8 cellular contexts compared by ENCODE assay signal in genomic region chr19:1171755-1172352, GRCh38. TPM values are rescaled to one million over a fixed set of nuclear protein-coding genes. Genes with fewer than 3 reads are reported as not detected.
DNase-seq lines count a peak whose midpoint lies in the region; ATAC-seq and TF ChIP-seq lines count a peak whose summit lies in the region.

No MANE protein-coding gene starts in this region.

- H3K4me3 Mint-ChIP-seq in CD4-positive, CD25-positive, alpha-beta regulatory T cell = peak overlapping the region; percentile 74 to 93 (median 90)
- peak overlapping the region; percentile 91 for H3K4me3 Mint-ChIP-seq in neural progenitor cell

- H3K4me2 ChIP-seq in neural progenitor cell = peak overlapping the region; percentile 97

- H3K4me1 Mint-ChIP-seq in CD4-positive, CD25-positive, alpha-beta regulatory T cell = peaks cover 0 to 41% (median 17%) of the 10 kb centered on the region in 4 donors
- peaks cover 28% of the 10 kb centered on the region for H3K4me1 Mint-ChIP-seq in neural progenitor cell

- no peaks in the 10 kb centered on the region for H3K9me3 ChIP-seq in CD4-positive, CD25-positive, alpha-beta regulatory T cell (ENCODE audit: control insufficient read depth in 2 of 2, low read length in 2 of 2)
- no peaks in the 10 kb centered on the region for H3K9me3 ChIP-seq in colonic mucosa
- no peaks in the 10 kb centered on the region for H3K9me3 ChIP-seq in neural progenitor cell (ENCODE audit: low read depth)

- peaks cover 4% of the 10 kb centered on the region for H3K36me3 ChIP-seq in CD4-positive, CD25-positive, alpha-beta regulatory T cell (ENCODE audit: control insufficient read depth, insufficient read depth, low read length)
- H3K36me3 ChIP-seq in colonic mucosa = no peaks in the 10 kb centered on the region
- no peaks in the 10 kb centered on the region for H3K36me3 ChIP-seq in neural progenitor cell

- no peak overlapping the region for H3K4me3 ChIP-seq in CD4-positive, CD25-positive, alpha-beta regulatory T cell (ENCODE audit: low read depth, low read length)
- peak overlapping the region; percentile 90 for H3K4me3 ChIP-seq in colonic mucosa
- H3K4me3 ChIP-seq in neural progenitor cell = peak overlapping the region; percentile 79

- no peak overlapping the region for H2AFZ ChIP-seq in neural progenitor cell (replicated peaks)

- DNase-seq in CD4-positive, CD25-positive, alpha-beta regulatory T cell = no peak
- peak; percentile 52 for DNase-seq in NCI-H345 (lab: John Stamatoyannopoulos, UW)
- no peak for DNase-seq in colonic mucosa
- peak; percentile 57 for DNase-seq in neural progenitor cell (ENCODE audit: low spot score)
- no peak for DNase-seq in hippocampal formation (lab: John Stamatoyannopoulos, UW)
- DNase-seq in effector CD4-positive, alpha-beta T cell = no peak
- no peak for DNase-seq in amniotic stem cell (lab: John Stamatoyannopoulos, UW)

- peaks cover 31% of the 10 kb centered on the region for H3K4me1 ChIP-seq in CD4-positive, CD25-positive, alpha-beta regulatory T cell (ENCODE audit: control insufficient read depth, insufficient read depth, low read length, poor library complexity, severe bottlenecking)
- H3K4me1 ChIP-seq in colonic mucosa (peaks cover 13% of the 10 kb centered on the region), neural progenitor cell (peaks cover 17% of the 10 kb centered on the region)

- H3K9ac ChIP-seq in colonic mucosa (ENCODE audit: low read depth in 2 of 2, low read length in 2 of 2) (peak overlapping the region; percentile 38 to 80), neural progenitor cell (no peak overlapping the region)

- no peak overlapping the region for H3K27ac ChIP-seq in CD4-positive, CD25-positive, alpha-beta regulatory T cell (ENCODE audit: insufficient read depth, low read length, poor library complexity, severe bottlenecking)
- H3K27ac ChIP-seq in colonic mucosa = peak overlapping the region; percentile 94
- H3K27ac ChIP-seq in neural progenitor cell = peak overlapping the region; percentile 17

- H3K79me2 ChIP-seq in neural progenitor cell (ENCODE audit: low read depth) = peaks cover 62% of the 10 kb centered on the region

- peaks cover 56% of the 10 kb centered on the region for H4K20me1 ChIP-seq in neural progenitor cell (ENCODE audit: low read depth)

- peaks cover 0 to 4% (median 0%) of the 10 kb centered on the region in 7 donors for H3K9me3 Mint-ChIP-seq in CD4-positive, CD25-positive, alpha-beta regulatory T cell
- H3K9me3 Mint-ChIP-seq in neural progenitor cell = no peaks in the 10 kb centered on the region

- ATAC-seq in CD4-positive, CD25-positive, alpha-beta regulatory T cell (ENCODE audit: low read depth in 2 of 2) = no peak
- ATAC-seq in GM21723 (IDR thresholded peaks at IDR 0.05; ENCODE audit: unreplicated experiment) = no peak

- peaks cover 26% of the 10 kb centered on the region for H3F3A ChIP-seq in neural progenitor cell (ENCODE audit: low read depth)

- TF ChIP-seq CTCF in colonic mucosa (IDR thresholded peaks at IDR 0.05) (no peak), neural progenitor cell (IDR thresholded peaks at IDR 0.05) (no peak)

- no peaks in the 10 kb centered on the region for H3K27me3 ChIP-seq in CD4-positive, CD25-positive, alpha-beta regulatory T cell (ENCODE audit: control insufficient read depth, insufficient read depth, low read length)
- H3K27me3 ChIP-seq in colonic mucosa (no peaks in the 10 kb centered on the region), neural progenitor cell (no peaks in the 10 kb centered on the region)

- no peaks in the 10 kb centered on the region for H3K27me3 Mint-ChIP-seq in CD4-positive, CD25-positive, alpha-beta regulatory T cell
- peaks cover 8% of the 10 kb centered on the region for H3K27me3 Mint-ChIP-seq in neural progenitor cell (ENCODE audit: insufficient read depth, low read depth)

- intact Hi-C loops in colonic mucosa (cut with DNase I) = no loop called here

- peak overlapping the region; percentile 75 to 95 (median 79) for H3K27ac Mint-ChIP-seq in CD4-positive, CD25-positive, alpha-beta regulatory T cell
- H3K27ac Mint-ChIP-seq in neural progenitor cell = no peak overlapping the region

- peaks cover 12% of the 10 kb centered on the region for H3K36me3 Mint-ChIP-seq in CD4-positive, CD25-positive, alpha-beta regulatory T cell
- H3K36me3 Mint-ChIP-seq in neural progenitor cell = peaks cover 13% of the 10 kb centered on the region

RNA-seq across cellular contexts. Expression of gene SBNO2, which starts 2.2 kb away (rescaled TPM):
- total RNA-seq in CD4-positive, CD25-positive, alpha-beta regulatory T cell = 139 TPM
- 1 to 10 TPM; 2.0 to 5.1 (median 2.7) TPM for polyA plus RNA-seq in CD4-positive, CD25-positive, alpha-beta regulatory T cell
- total RNA-seq in colonic mucosa (10 to 100 TPM; 65.5 to 77.1 TPM), neural progenitor cell (ENCODE audit: low replicate concordance) (3.3 and 16.2 TPM in 2 replicates)

RNA-seq across cellular contexts. Expression of gene STK11, which starts 33.7 kb away (rescaled TPM):
- total RNA-seq in CD4-positive, CD25-positive, alpha-beta regulatory T cell = 71.4 TPM
- polyA plus RNA-seq in CD4-positive, CD25-positive, alpha-beta regulatory T cell = 10 to 100 TPM; 11.9 to 23.0 (median 17.4) TPM
- total RNA-seq in colonic mucosa (100 to 1,000 TPM in 1 of 2 donors, 10 to 100 TPM in 1; 76.3 to 103 TPM), neural progenitor cell (ENCODE audit: low replicate concordance) (27.4 and 67.3 TPM in 2 replicates)

Comparison
In these comparisons a context has a peak if more than half of its experiments do, and no peak if none do; other contexts are left out.
1. DNase-seq: peak in NCI-H345 (single experiment) and neural progenitor cell (single experiment); none in CD4-positive, CD25-positive, alpha-beta regulatory T cell (0 of 3), colonic mucosa (single experiment), hippocampal formation (0 of 2), effector CD4-positive, alpha-beta T cell (single experiment) and amniotic stem cell (single experiment).